ENCODE assay signal across 8 cellular contexts in genomic region chr14:73237219-73237785, GRCh38. TPM values are rescaled to one million over a fixed set of nuclear protein-coding genes. Genes with fewer than 3 reads are reported as not detected.
DNase-seq lines count a peak whose midpoint lies in the region; ATAC-seq and TF ChIP-seq lines count a peak whose summit lies in the region.

A gene with protein sequence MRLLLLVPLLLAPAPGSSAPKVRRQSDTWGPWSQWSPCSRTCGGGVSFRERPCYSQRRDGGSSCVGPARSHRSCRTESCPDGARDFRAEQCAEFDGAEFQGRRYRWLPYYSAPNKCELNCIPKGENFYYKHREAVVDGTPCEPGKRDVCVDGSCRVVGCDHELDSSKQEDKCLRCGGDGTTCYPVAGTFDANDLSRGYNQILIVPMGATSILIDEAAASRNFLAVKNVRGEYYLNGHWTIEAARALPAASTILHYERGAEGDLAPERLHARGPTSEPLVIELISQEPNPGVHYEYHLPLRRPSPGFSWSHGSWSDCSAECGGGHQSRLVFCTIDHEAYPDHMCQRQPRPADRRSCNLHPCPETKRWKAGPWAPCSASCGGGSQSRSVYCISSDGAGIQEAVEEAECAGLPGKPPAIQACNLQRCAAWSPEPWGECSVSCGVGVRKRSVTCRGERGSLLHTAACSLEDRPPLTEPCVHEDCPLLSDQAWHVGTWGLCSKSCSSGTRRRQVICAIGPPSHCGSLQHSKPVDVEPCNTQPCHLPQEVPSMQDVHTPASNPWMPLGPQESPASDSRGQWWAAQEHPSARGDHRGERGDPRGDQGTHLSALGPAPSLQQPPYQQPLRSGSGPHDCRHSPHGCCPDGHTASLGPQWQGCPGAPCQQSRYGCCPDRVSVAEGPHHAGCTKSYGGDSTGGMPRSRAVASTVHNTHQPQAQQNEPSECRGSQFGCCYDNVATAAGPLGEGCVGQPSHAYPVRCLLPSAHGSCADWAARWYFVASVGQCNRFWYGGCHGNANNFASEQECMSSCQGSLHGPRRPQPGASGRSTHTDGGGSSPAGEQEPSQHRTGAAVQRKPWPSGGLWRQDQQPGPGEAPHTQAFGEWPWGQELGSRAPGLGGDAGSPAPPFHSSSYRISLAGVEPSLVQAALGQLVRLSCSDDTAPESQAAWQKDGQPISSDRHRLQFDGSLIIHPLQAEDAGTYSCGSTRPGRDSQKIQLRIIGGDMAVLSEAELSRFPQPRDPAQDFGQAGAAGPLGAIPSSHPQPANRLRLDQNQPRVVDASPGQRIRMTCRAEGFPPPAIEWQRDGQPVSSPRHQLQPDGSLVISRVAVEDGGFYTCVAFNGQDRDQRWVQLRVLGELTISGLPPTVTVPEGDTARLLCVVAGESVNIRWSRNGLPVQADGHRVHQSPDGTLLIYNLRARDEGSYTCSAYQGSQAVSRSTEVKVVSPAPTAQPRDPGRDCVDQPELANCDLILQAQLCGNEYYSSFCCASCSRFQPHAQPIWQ (plus strand): TSS chr14:73237506. CDS start chr14:73239779, 2,273 bp downstream.

- no peak within 1 kb of the TSS for H2BK5ac ChIP-seq in mesendoderm (ENCODE audit: low read length)

- H3K27ac ChIP-seq in coronary artery (peak within 1 kb of the TSS in 1 of 2 donors; percentile 68), mesendoderm (ENCODE audit: low read depth, low read length) (no peak within 1 kb of the TSS), upper lobe of right lung (no peak within 1 kb of the TSS)

- peak within 1 kb of the TSS; percentile 22 for H3K18ac ChIP-seq in mesendoderm (ENCODE audit: low read length)

- H3K9me3 ChIP-seq in upper lobe of right lung: no peaks in the 10 kb centered on the region

- POLR2A ChIA-PET in GM10248 (lab: Yijun Ruan, JAX): no interaction called here

- H3K79me2 ChIP-seq in mesendoderm (ENCODE audit: control insufficient read depth, insufficient read depth, low read length): no peaks in the 10 kb centered on the region

- intact Hi-C loops in upper lobe of right lung (cut with DNase I): no loop called here

- peak within 1 kb of the TSS; percentile 47 for H3K9ac ChIP-seq in mesendoderm (ENCODE audit: low read length)

- H3K36me3 ChIP-seq in mesendoderm (ENCODE audit: control insufficient read depth, insufficient read depth, low read length) (no peaks in the 10 kb centered on the region), upper lobe of right lung (no peaks in the 10 kb centered on the region)

- ATAC-seq in upper lobe of right lung (peak; percentile 71), GM21423 (IDR thresholded peaks at IDR 0.05; ENCODE audit: unreplicated experiment) (no peak), GM19395 (IDR thresholded peaks at IDR 0.05; ENCODE audit: unreplicated experiment) (no peak)

- DNase-seq in GM10248 (ENCODE audit: extremely low spot score) (peak; percentile 60), NCI-H1105 treated with DMSO at 0.1 percent for 48 hours (lab: John Stamatoyannopoulos, UW) (peak; percentile 23), coronary artery (ENCODE audit: low spot score) (peak; percentile 71), mesendoderm (peak; percentile 22), upper lobe of right lung (no peak), NCI-H1048 (lab: John Stamatoyannopoulos, UW) (no peak)

- H4K5ac ChIP-seq in mesendoderm (ENCODE audit: low read length): no peak within 1 kb of the TSS

- H2AK5ac ChIP-seq in mesendoderm (ENCODE audit: low read length): no peak within 1 kb of the TSS

- H4K8ac ChIP-seq in mesendoderm (ENCODE audit: low read depth, low read length): no peak within 1 kb of the TSS

- CTCF ChIA-PET in GM10248 (lab: Yijun Ruan, JAX): no interaction called here

- H2BK15ac ChIP-seq in mesendoderm (replicated peaks; ENCODE audit: low read depth): no peak within 1 kb of the TSS

- H3K56ac ChIP-seq in mesendoderm (ENCODE audit: low read length): peak within 1 kb of the TSS; percentile 52

- TF ChIP-seq CTCF in GM10248 (IDR thresholded peaks at IDR 0.05; ENCODE audit: control extremely low read depth, extremely low read depth, low read depth, missing control alignments): no peak
- TF ChIP-seq CTCF in coronary artery (IDR thresholded peaks at IDR 0.05): no peak
- no peak for TF ChIP-seq CTCF in upper lobe of right lung (IDR thresholded peaks at IDR 0.05)

- WGBS in mesendoderm (ENCODE audit: extremely low coverage, insufficient coverage, low lambda C conversion rate): no CpG with 5 or more reads among the region's 48 CpGs

- H3K4me3 ChIP-seq in coronary artery (peak within 1 kb of the TSS; percentile 74), mesendoderm (ENCODE audit: low read length) (no peak within 1 kb of the TSS), upper lobe of right lung (peak within 1 kb of the TSS; percentile 56)

- H3K79me1 ChIP-seq in mesendoderm (ENCODE audit: low read length): no peaks in the 10 kb centered on the region

- H3K27me3 ChIP-seq in mesendoderm (ENCODE audit: insufficient read depth, low read length, poor library complexity): peaks cover 31% of the 10 kb centered on the region
- peaks cover 14% of the 10 kb centered on the region for H3K27me3 ChIP-seq in upper lobe of right lung

- no peak within 1 kb of the TSS for H2BK120ac ChIP-seq in mesendoderm (ENCODE audit: low read depth, low read length)

- peak within 1 kb of the TSS; percentile 48 for H3K23ac ChIP-seq in mesendoderm (ENCODE audit: low read length)

- no peak within 1 kb of the TSS for H3K4ac ChIP-seq in mesendoderm (ENCODE audit: low read depth, low read length)

- peak within 1 kb of the TSS; percentile 48 for H3K4me2 ChIP-seq in mesendoderm (ENCODE audit: low read length)

- peaks cover 5% of the 10 kb centered on the region for H3K4me1 ChIP-seq in mesendoderm (ENCODE audit: control insufficient read depth, low read depth, low read length)
- peaks cover 55% of the 10 kb centered on the region for H3K4me1 ChIP-seq in upper lobe of right lung

RNA-seq across cellular contexts. Expression of the gene that starts here (rescaled TPM):
- polyA plus RNA-seq in mesendoderm (2013, experiment 1 of 2): 0.14 TPM
- polyA plus RNA-seq in mesendoderm (2013, experiment 2 of 2): 0.11 TPM
- 20.2 TPM for total RNA-seq in upper lobe of right lung

Comparison
In these comparisons a context has a peak if more than half of its experiments do, and no peak if none do; other contexts are left out.
1. DNase-seq: peak in GM10248 (single experiment), NCI-H1105 treated with DMSO at 0.1 percent for 48 hours (single experiment), coronary artery (single experiment) and mesendoderm (single experiment); none in upper lobe of right lung (single experiment) and NCI-H1048 (single experiment).